In the genomic region with DNA sequence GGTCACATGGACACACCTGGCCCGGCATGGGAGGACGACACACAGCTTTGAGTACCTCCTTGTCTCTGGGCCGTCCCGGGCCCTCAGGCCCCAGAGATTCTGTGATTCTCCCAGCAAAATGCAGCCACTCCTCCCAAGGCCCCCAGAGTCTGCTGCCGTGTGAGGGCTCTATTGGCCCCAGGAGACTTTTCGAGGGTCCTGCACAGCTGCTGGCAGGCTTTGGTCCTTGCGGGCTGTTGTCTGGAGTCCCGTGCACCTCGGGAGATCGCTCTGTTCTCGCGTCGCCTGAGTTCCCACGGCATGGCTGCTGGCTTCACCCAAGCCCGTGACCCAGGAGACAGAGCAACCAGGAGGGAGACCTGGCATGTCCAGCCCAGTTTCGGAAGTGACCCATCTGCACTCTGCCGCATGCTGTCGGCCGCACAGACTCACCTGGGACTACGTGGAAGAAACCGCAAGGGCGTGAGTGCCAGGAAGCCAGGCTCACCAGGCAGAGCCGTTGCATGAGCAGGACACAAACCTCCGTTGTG, we compare ENCODE assay signal across 33 cellular contexts. TPM values are rescaled to one million over a fixed set of nuclear protein-coding genes. Genes with fewer than 3 reads are reported as not detected.
DNase-seq lines count a peak whose midpoint lies in the region; ATAC-seq lines count a peak whose summit lies in the region.
"Had no signal": no experiment of that assay in that cellular context is flagged by ENCODE, and none has a peak within 500 bp of the region (broad histone marks: within the 10 kb centered on the region; RNA-seq: fewer than 3 reads in every experiment).

No MANE protein-coding gene starts in this region.

- H3K14ac ChIP-seq in mesenchymal stem cell (ENCODE audit: low read length in 2 of 2): peak overlapping the region in 1 of 2 experiments; percentile 32

- 94% methylated on average over 24 of the region's 24 CpGs for WGBS in right cardiac atrium
- 95% methylated on average over 24 of the region's 24 CpGs for WGBS in mesenchymal stem cell

- ATAC-seq in right cardiac atrium (no peak), Right ventricle myocardium inferior (no peak)
- ATAC-seq: activated T-cell treated with anti-CD3 and anti-CD28 coated beads, Interleukin-2, amount 50 U/mL, for 4 hours; effector memory CD8-positive, alpha-beta T cell; K562; stimulated activated memory B cell treated with anti-CD40 and anti-IgM and Interleukin-4, amounts not matched to agents 10 μg/mL and 1 μg/mL and 100 μg/mL, for 72 hours had no signal

- peak overlapping the region; percentile 87 for H4K91ac ChIP-seq in mesenchymal stem cell (ENCODE audit: low read length)

- H3K4ac ChIP-seq in mesenchymal stem cell (ENCODE audit: low read depth in 1 of 2, low read length in 2 of 2): peak overlapping the region; percentile 79 to 80

- no peak overlapping the region for H2AK5ac ChIP-seq in mesenchymal stem cell (ENCODE audit: low read length, severe bottlenecking)

- DNase-seq in right cardiac atrium: peak in 2 of 3 donors; percentile 32 to 53
- no peak for DNase-seq in Right ventricle myocardium inferior (ENCODE audit: missing footprints)
- DNase-seq in NCI-H524 (lab: John Stamatoyannopoulos, UW): peak; percentile 84 to 94
- DNase-seq in mesenchymal stem cell: no peak
- peak; percentile 39 for DNase-seq in ureter (ENCODE audit: low spot score)
- no peak for DNase-seq in GOT3 (lab: John Stamatoyannopoulos, UW)
- DNase-seq in stimulated activated CD4-positive, alpha-beta T cell treated with anti-CD3 and anti-CD28 coated beads, Interleukin-4, amount 100 ng/mL, for 24 hours: no peak
- DNase-seq in EL: no peak
- DNase-seq: activated CD4-positive, alpha-beta T cell treated with anti-CD3 and anti-CD28 coated beads for 4 hours; activated gamma-delta T cell treated with Interleukin-2 at 50 U/mL for 16 hours; activated T-cell treated with anti-CD3 and anti-CD28 coated beads, Interleukin-2, amount 50 U/mL, for 4 hours; central memory CD4-positive, alpha-beta T cell; COR-L47; effector memory CD8-positive, alpha-beta T cell; foreskin fibroblast; left ventricle myocardium inferior; midbrain; MM.1S; naive B cell; NCI-H1105 treated with DMSO at 0.1 percent for 48 hours; NCI-H2029; NCI-H2227 treated with DMSO at 0.1 percent for 48 hours; NCI-H69; SHP77 treated with DMSO at 0.1 percent for 48 hours; stimulated activated CD4-positive, alpha-beta T cell treated with anti-CD3 and anti-CD28 coated beads, Interleukin-15, amount 100 ng/mL, for 24 hours; T1000 had no signal

- no peak overlapping the region for H2AFZ ChIP-seq in mesenchymal stem cell (ENCODE audit: low read depth, low read length)

- H3K9me3 ChIP-seq in right cardiac atrium (ENCODE audit: control insufficient read depth, low read length): no peaks in the 10 kb centered on the region
- H3K9me3 ChIP-seq in mesenchymal stem cell (ENCODE audit: control insufficient read depth, low read length): no peaks in the 10 kb centered on the region
- H3K9me3 ChIP-seq: left ventricle myocardium inferior, neutrophil, prostate gland, upper lobe of right lung had no signal

- no peaks in the 10 kb centered on the region for H3K36me3 ChIP-seq in mesenchymal stem cell (ENCODE audit: control insufficient read depth in 1 of 2, insufficient read depth in 2 of 2, low read depth in 1 of 2, low read length in 2 of 2)
- H3K36me3 ChIP-seq: left ventricle myocardium inferior, neutrophil, prostate gland, upper lobe of right lung had no signal

- peaks cover 4% of the 10 kb centered on the region for H3K4me1 ChIP-seq in right cardiac atrium (ENCODE audit: control insufficient read depth, insufficient read depth, low read length)
- peaks cover 14% of the 10 kb centered on the region for H3K4me1 ChIP-seq in mesenchymal stem cell (ENCODE audit: control insufficient read depth, insufficient read depth, low read depth, low read length)
- H3K4me1 ChIP-seq: prostate gland had no signal

- intact Hi-C loops in right cardiac atrium (cut with DNase I) (no loop called here), Right ventricle myocardium inferior (cut with DNase I) (no loop called here)

- no peaks in the 10 kb centered on the region for H3K27me3 ChIP-seq in right cardiac atrium (ENCODE audit: control insufficient read depth, insufficient read depth)
- peaks cover 66 to 69% of the 10 kb centered on the region in 2 experiments for H3K27me3 ChIP-seq in mesenchymal stem cell (ENCODE audit: control insufficient read depth in 1 of 2, insufficient read depth in 1 of 2, low read length in 2 of 2)

- H3K18ac ChIP-seq in mesenchymal stem cell (ENCODE audit: low read depth in 1 of 2, low read length in 2 of 2): peak overlapping the region; percentile 35 to 87

- H3K4me3 ChIP-seq in right cardiac atrium (ENCODE audit: low read length) (no peak overlapping the region), mesenchymal stem cell (ENCODE audit: insufficient read depth in 1 of 2, low read depth in 1 of 2, low read length in 2 of 2) (no peak overlapping the region)
- H3K4me3 ChIP-seq: K562, left ventricle myocardium inferior, prostate gland, upper lobe of right lung had no signal

- no peak overlapping the region for H2BK120ac ChIP-seq in mesenchymal stem cell (ENCODE audit: low read depth, low read length)

- H2BK12ac ChIP-seq in mesenchymal stem cell (ENCODE audit: low read length in 2 of 2): peak overlapping the region; percentile 67 to 94

- H3K4me2 ChIP-seq in mesenchymal stem cell (ENCODE audit: low read length, poor library complexity, severe bottlenecking): no peak overlapping the region

- no peak overlapping the region for H3K23ac ChIP-seq in mesenchymal stem cell (ENCODE audit: low read length in 2 of 2)

- H3K9ac ChIP-seq in mesenchymal stem cell (ENCODE audit: low read length): no peak overlapping the region

- no peaks in the 10 kb centered on the region for H3K79me1 ChIP-seq in mesenchymal stem cell (replicated peaks; ENCODE audit: low read length, poor library complexity, severe bottlenecking)

- H3K27ac ChIP-seq in right cardiac atrium (ENCODE audit: low read length) (no peak overlapping the region), mesenchymal stem cell (ENCODE audit: low read length, poor library complexity, severe bottlenecking) (no peak overlapping the region)
- H3K27ac ChIP-seq: C4-2B, left ventricle myocardium inferior, neutrophil, prostate gland, VCaP had no signal

- peak overlapping the region; percentile 44 for H2BK15ac ChIP-seq in mesenchymal stem cell (ENCODE audit: low read depth, poor library complexity, severe bottlenecking)

- H4K8ac ChIP-seq in mesenchymal stem cell (ENCODE audit: low read length): peak overlapping the region; percentile 19

- H2BK5ac ChIP-seq in mesenchymal stem cell (ENCODE audit: low read depth, low read length, poor library complexity, severe bottlenecking): no peak overlapping the region

RNA-seq across cellular contexts. Expression of gene NKD2, which starts 46.8 kb away (rescaled TPM):
- total RNA-seq in right cardiac atrium: 1 to 10 TPM; 1.9 to 8.6 (median 3.1) TPM
- 2.6 TPM for polyA plus RNA-seq in right cardiac atrium
- total RNA-seq in Right ventricle myocardium inferior: 4.4 TPM
- polyA plus RNA-seq in mesenchymal stem cell (2013, experiment 1 of 2): 6.5 TPM
- 6.2 TPM for polyA plus RNA-seq in mesenchymal stem cell (2013, experiment 2 of 2)
- 14.2 TPM for total RNA-seq in ureter

Comparison
In these comparisons a context has a peak if more than half of its experiments do, and no peak if none do; other contexts are left out.
1. DNase-seq: peak in right cardiac atrium (2 of 3), NCI-H524 (2 of 2) and ureter (single experiment); none in Right ventricle myocardium inferior (single experiment), mesenchymal stem cell (single experiment), GOT3 (single experiment), stimulated activated CD4-positive, alpha-beta T cell treated with anti-CD3 and anti-CD28 coated beads, Interleukin-4, amount 100 ng/mL, for 24 hours (single experiment) and EL (single experiment).